Comparison of ENCODE assay signal across 1 cellular context in the genomic region with DNA sequence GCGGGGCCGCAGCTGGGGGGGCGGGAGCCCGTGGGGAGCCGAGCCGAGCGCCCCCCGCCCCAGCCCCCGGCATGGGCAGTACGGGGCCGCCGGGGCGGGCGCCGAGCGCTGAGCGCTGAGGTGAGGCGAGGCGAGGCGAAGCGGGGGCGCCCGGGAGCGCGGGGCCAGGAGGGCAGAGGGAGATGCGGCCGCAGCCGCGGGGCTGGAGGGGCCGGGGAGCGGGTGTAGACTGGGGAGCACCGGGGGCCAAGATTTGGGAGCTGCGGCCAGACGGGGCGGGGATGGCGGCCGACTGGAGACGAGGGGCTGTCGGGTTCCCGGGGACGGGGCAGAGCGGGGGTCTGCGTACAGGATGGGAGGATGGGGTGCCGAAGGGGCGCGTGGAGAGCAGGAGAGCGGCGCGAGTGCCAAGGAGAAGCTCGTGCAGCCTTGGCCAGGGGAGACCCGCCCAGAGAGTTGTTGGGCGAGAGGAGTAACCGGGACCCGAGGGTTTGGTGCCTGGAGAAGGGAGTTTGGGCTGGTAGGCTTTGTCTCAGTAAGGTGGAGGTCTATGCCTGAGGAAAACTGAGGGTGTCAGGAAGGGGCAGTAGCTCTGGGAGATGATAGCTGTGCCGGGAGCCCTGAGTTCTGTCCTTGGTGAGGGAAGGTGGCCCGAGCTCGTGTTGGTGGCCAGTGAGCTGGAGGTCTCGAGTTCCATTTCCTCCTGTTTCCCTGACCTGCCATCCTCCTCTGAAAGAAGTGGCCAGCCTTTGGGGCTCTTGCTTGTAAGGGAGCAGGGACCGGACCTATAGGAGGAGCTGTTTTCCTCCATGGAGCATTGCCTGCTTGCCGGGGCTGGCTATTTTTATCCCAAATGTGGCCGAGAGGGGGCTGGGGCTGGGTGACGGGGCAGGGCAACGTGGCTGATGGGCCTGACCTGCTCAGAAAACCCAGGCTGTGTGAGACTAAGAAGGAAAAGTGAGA.
A peak's percentile ranks its signal among the peaks of the same experiment; 100 is the strongest.
TF ChIP-seq lines count a peak whose summit lies in the region.

No MANE protein-coding gene starts in this region.

TF ChIP-seq in K562, 482 proteins besides CTCF, POLR2A, EP300 and RAD21 (continued from another document and continues in another):
- TF ChIP-seq, protein P1, sequence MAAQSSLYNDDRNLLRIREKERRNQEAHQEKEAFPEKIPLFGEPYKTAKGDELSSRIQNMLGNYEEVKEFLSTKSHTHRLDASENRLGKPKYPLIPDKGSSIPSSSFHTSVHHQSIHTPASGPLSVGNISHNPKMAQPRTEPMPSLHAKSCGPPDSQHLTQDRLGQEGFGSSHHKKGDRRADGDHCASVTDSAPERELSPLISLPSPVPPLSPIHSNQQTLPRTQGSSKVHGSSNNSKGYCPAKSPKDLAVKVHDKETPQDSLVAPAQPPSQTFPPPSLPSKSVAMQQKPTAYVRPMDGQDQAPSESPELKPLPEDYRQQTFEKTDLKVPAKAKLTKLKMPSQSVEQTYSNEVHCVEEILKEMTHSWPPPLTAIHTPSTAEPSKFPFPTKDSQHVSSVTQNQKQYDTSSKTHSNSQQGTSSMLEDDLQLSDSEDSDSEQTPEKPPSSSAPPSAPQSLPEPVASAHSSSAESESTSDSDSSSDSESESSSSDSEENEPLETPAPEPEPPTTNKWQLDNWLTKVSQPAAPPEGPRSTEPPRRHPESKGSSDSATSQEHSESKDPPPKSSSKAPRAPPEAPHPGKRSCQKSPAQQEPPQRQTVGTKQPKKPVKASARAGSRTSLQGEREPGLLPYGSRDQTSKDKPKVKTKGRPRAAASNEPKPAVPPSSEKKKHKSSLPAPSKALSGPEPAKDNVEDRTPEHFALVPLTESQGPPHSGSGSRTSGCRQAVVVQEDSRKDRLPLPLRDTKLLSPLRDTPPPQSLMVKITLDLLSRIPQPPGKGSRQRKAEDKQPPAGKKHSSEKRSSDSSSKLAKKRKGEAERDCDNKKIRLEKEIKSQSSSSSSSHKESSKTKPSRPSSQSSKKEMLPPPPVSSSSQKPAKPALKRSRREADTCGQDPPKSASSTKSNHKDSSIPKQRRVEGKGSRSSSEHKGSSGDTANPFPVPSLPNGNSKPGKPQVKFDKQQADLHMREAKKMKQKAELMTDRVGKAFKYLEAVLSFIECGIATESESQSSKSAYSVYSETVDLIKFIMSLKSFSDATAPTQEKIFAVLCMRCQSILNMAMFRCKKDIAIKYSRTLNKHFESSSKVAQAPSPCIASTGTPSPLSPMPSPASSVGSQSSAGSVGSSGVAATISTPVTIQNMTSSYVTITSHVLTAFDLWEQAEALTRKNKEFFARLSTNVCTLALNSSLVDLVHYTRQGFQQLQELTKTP (IDR thresholded peaks at IDR 0.05; ENCODE audit: low read depth in 1 of 2, partially characterized antibody in 2 of 2): peak in 1 of 2 experiments; percentile 48
- no peak for TF ChIP-seq KLF1 (tag; IDR thresholded peaks at IDR 0.05)
- no peak for TF ChIP-seq GTF2A2 (tag; IDR thresholded peaks at IDR 0.05)
- no peak for TF ChIP-seq ZNF79 (CRISPR knock-in tag; IDR thresholded peaks at IDR 0.05; ENCODE audit: low read depth)
- peak; percentile 39; the same call in 1 of the 2 replicates for TF ChIP-seq SMAD4 (CRISPR knock-in tag; conservative IDR thresholded peaks at IDR 0.05)
- TF ChIP-seq ARNT (IDR thresholded peaks at IDR 0.05): no peak
- TF ChIP-seq MTA3 (IDR thresholded peaks at IDR 0.05; ENCODE audit: borderline replicate concordance): peak; percentile 37; the same call in 1 of the 2 replicates
- no peak for TF ChIP-seq BCL6 (CRISPR knock-in tag; IDR thresholded peaks at IDR 0.05)
- TF ChIP-seq MYC (IDR thresholded peaks at IDR 0.05; ENCODE audit: low read depth, low read length): peak; percentile 91
- no peak; the same call in 1 of the 2 replicates for TF ChIP-seq MYC (CRISPR knock-in tag; IDR thresholded peaks at IDR 0.05; ENCODE audit: borderline replicate concordance, low read depth)
- no peak for TF ChIP-seq SRF (CRISPR knock-in tag; IDR thresholded peaks at IDR 0.05)
- peak; percentile 70 for TF ChIP-seq POLR2G (IDR thresholded peaks at IDR 0.05; ENCODE audit: low read depth, low read length)
- TF ChIP-seq MTF1 (CRISPR knock-in tag; IDR thresholded peaks at IDR 0.05; ENCODE audit: borderline replicate concordance): no peak
- no peak for TF ChIP-seq CBX8 (IDR thresholded peaks at IDR 0.05; ENCODE audit: borderline replicate concordance, extremely low read depth, low read depth, low read length, poor library complexity, severe bottlenecking)
- TF ChIP-seq GTF2F1 (IDR thresholded peaks at IDR 0.05; ENCODE audit: low read depth, low read length): no peak
- 0 out of 2 replicates have a peak, but pooled peaks have one; percentile 26 for TF ChIP-seq MIER1 (IDR thresholded peaks at IDR 0.05; ENCODE audit: low read depth)
- no peak for TF ChIP-seq PRDM10 (IDR thresholded peaks at IDR 0.05; ENCODE audit: partially characterized antibody)
- no peak for TF ChIP-seq LEF1 (IDR thresholded peaks at IDR 0.05)
- peak; percentile 49 for TF ChIP-seq CREM (IDR thresholded peaks at IDR 0.05; ENCODE audit: low read depth)
- peak in 1 of 2 experiments; percentile 79; a peak in 1 of 3 replicates for TF ChIP-seq CBX3 (IDR thresholded peaks at IDR 0.05; ENCODE audit: borderline replicate concordance in 1 of 2, low read length in 2 of 2)
- TF ChIP-seq C11orf30 (IDR thresholded peaks at IDR 0.05; ENCODE audit: low read depth): no peak
- TF ChIP-seq CC2D1A (IDR thresholded peaks at IDR 0.05): peak; percentile 31; the same call in 1 of the 2 replicates
- TF ChIP-seq SAFB2 (IDR thresholded peaks at IDR 0.05; ENCODE audit: borderline replicate concordance, low read depth, low read length, severe bottlenecking): no peak
- no peak for TF ChIP-seq CHD1 (IDR thresholded peaks at IDR 0.05; ENCODE audit: low read length)
- peak; percentile 15; the same call in 1 of the 2 replicates for TF ChIP-seq GABPB1 (CRISPR knock-in tag; IDR thresholded peaks at IDR 0.05)
- no peak for TF ChIP-seq CREBBP (IDR thresholded peaks at IDR 0.05; ENCODE audit: low read depth, low read length)
- no peak for TF ChIP-seq ZNF217 (CRISPR knock-in tag; IDR thresholded peaks at IDR 0.05)
- TF ChIP-seq PHF8 (IDR thresholded peaks at IDR 0.05; ENCODE audit: borderline replicate concordance, low read length): peak; percentile 41; the same call in 1 of the 2 replicates
- TF ChIP-seq FOXK2 (conservative IDR thresholded peaks at IDR 0.05 in 1 of 2, IDR thresholded peaks at IDR 0.05 in 1 of 2; ENCODE audit: low read depth in 2 of 2): 0 out of 4 replicates have a peak, but pooled peaks of 1 of the 2 experiments have one; percentile 43
- no peak for TF ChIP-seq PHB (CRISPR knock-in tag; IDR thresholded peaks at IDR 0.05)
- TF ChIP-seq MECOM (CRISPR knock-in tag; IDR thresholded peaks at IDR 0.05): no peak
- no peak for TF ChIP-seq STAT5A (IDR thresholded peaks at IDR 0.05; ENCODE audit: borderline replicate concordance, low read length)
- TF ChIP-seq, protein P2, sequence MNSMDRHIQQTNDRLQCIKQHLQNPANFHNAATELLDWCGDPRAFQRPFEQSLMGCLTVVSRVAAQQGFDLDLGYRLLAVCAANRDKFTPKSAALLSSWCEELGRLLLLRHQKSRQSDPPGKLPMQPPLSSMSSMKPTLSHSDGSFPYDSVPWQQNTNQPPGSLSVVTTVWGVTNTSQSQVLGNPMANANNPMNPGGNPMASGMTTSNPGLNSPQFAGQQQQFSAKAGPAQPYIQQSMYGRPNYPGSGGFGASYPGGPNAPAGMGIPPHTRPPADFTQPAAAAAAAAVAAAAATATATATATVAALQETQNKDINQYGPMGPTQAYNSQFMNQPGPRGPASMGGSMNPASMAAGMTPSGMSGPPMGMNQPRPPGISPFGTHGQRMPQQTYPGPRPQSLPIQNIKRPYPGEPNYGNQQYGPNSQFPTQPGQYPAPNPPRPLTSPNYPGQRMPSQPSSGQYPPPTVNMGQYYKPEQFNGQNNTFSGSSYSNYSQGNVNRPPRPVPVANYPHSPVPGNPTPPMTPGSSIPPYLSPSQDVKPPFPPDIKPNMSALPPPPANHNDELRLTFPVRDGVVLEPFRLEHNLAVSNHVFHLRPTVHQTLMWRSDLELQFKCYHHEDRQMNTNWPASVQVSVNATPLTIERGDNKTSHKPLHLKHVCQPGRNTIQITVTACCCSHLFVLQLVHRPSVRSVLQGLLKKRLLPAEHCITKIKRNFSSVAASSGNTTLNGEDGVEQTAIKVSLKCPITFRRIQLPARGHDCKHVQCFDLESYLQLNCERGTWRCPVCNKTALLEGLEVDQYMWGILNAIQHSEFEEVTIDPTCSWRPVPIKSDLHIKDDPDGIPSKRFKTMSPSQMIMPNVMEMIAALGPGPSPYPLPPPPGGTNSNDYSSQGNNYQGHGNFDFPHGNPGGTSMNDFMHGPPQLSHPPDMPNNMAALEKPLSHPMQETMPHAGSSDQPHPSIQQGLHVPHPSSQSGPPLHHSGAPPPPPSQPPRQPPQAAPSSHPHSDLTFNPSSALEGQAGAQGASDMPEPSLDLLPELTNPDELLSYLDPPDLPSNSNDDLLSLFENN (IDR thresholded peaks at IDR 0.05; ENCODE audit: low read depth in 2 of 2, low read length in 2 of 2): peak in 1 of 2 experiments; percentile 16; a peak in 1 of 4 replicates
- no peak for TF ChIP-seq KLF13 (tag; IDR thresholded peaks at IDR 0.05; ENCODE audit: borderline replicate concordance, low read depth)
- TF ChIP-seq SMARCB1 (IDR thresholded peaks at IDR 0.05; ENCODE audit: insufficient read length, low read depth): no peak
- no peak for TF ChIP-seq NELFE (IDR thresholded peaks at IDR 0.05; ENCODE audit: insufficient read depth, insufficient read length)
- TF ChIP-seq KAT2B (IDR thresholded peaks at IDR 0.05; ENCODE audit: low read depth, low read length): no peak
- peak; percentile 42 for TF ChIP-seq E2F8 (IDR thresholded peaks at IDR 0.05; ENCODE audit: low read depth, partially characterized antibody)
- TF ChIP-seq PKNOX1 (IDR thresholded peaks at IDR 0.05): no peak
- TF ChIP-seq ZNF184 (CRISPR knock-in tag; IDR thresholded peaks at IDR 0.05): no peak
- TF ChIP-seq MED1 (CRISPR knock-in tag; IDR thresholded peaks at IDR 0.05; ENCODE audit: borderline replicate concordance): no peak
- no peak for TF ChIP-seq CCNT2 (IDR thresholded peaks at IDR 0.05; ENCODE audit: borderline replicate concordance, extremely low read depth, insufficient read length, low read depth, low read length)
- TF ChIP-seq CTCFL (IDR thresholded peaks at IDR 0.05; ENCODE audit: borderline replicate concordance, insufficient read depth, low read depth, low read length, poor library complexity, severe bottlenecking): peak; percentile 76
